ENCODE assay signal across 9 cellular contexts in the genomic region with DNA sequence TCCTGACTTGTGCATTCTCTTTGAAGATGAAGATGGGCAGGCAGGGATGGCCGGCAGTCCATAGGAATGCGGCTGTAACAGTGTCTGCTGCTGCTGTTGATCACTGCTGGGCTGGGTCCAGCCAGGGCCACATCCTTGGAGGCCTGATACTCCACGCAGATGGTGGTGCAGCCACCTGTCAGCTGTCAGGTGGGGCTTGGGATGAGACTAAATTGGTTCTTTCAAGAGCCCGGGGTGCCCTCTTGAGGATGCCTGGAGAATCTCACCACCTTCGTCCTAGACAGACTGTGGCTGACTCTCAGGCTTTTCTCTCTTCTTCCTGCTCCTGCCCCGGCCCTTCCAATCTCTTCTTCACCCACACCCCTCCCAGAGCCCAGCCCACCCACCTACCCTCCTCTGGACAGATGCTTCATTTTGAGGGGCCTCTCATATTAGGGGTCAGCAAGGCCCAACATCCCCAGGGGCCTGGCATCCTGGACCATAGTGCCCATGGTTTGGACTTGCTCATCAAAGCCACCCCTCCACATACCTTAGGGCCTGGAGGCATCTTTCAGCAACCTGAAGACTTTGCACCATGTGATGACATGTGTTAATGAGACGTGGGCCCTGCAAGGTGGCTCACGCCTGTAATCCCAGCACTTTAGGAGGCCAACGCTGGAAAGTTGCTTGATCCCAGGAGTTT. TPM values are rescaled to one million over a fixed set of nuclear protein-coding genes. Genes with fewer than 3 reads are reported as not detected.
A peak's percentile ranks its signal among the peaks of the same experiment; 100 is the strongest.
DNase-seq lines count a peak whose midpoint lies in the region; ATAC-seq and TF ChIP-seq lines count a peak whose summit lies in the region.
"Had no signal": no experiment of that assay in that cellular context is flagged by ENCODE, and none has a peak within 500 bp of the region (broad histone marks: within the 10 kb centered on the region; RNA-seq: fewer than 3 reads in every experiment).

No MANE protein-coding gene starts in this region.

- H3K4me1 ChIP-seq in OCI-LY1 (ENCODE audit: insufficient read depth, low read length, severe bottlenecking) (no peaks in the 10 kb centered on the region), foreskin keratinocyte (no peaks in the 10 kb centered on the region), prostate gland (replicated peaks) (no peaks in the 10 kb centered on the region)

- H3K27ac Mint-ChIP-seq in activated T-cell treated with anti-CD3 and anti-CD28 coated beads, Interleukin-2, amount 50 U/mL, for 24 hours, result no peak overlapping the region
- H3K27ac Mint-ChIP-seq: IgD-negative memory B cell had no signal

- peak; percentile 90 for DNase-seq in D341Med (ENCODE audit: low spot score)
- DNase-seq in HT1080 (ENCODE audit: low read depth), result peak; percentile 44
- peak; percentile 71 for DNase-seq in activated T-cell treated with anti-CD3 and anti-CD28 coated beads, Interleukin-2, amount 50 U/mL, for 24 hours
- DNase-seq in foreskin keratinocyte, result peak in 1 of 2 donors; percentile 49
- peak; percentile 32 for DNase-seq in prostate gland (ENCODE audit: low spot score)

- H3K4me3 ChIP-seq in OCI-LY1 (ENCODE audit: low read depth, low read length, poor library complexity, severe bottlenecking), result no peak overlapping the region
- H3K4me3 ChIP-seq in prostate gland, result no peak overlapping the region

- no peaks in the 10 kb centered on the region for H3K27me3 Mint-ChIP-seq in activated T-cell treated with anti-CD3 and anti-CD28 coated beads, Interleukin-2, amount 50 U/mL, for 24 hours

- H3K27ac ChIP-seq in OCI-LY1 (ENCODE audit: low read depth, low read length, poor library complexity, severe bottlenecking) (no peak overlapping the region), foreskin keratinocyte (no peak overlapping the region), prostate gland (no peak overlapping the region)

- H4K20me1 ChIP-seq in OCI-LY1 (ENCODE audit: insufficient read depth, low read length), result no peaks in the 10 kb centered on the region

- TF ChIP-seq POLR2A in prostate gland (IDR thresholded peaks at IDR 0.05), result no peak

- H3K27me3 ChIP-seq in OCI-LY1 (ENCODE audit: insufficient read depth, low read length), result no peaks in the 10 kb centered on the region
- peaks cover 7% of the 10 kb centered on the region for H3K27me3 ChIP-seq in foreskin keratinocyte
- no peaks in the 10 kb centered on the region for H3K27me3 ChIP-seq in prostate gland (replicated peaks; ENCODE audit: insufficient read depth)

- WGBS in prostate gland, result 31% methylated on average over 9 of the region's 9 CpGs

- peak; percentile 82 for ATAC-seq in foreskin keratinocyte
- ATAC-seq in HG03520 (IDR thresholded peaks at IDR 0.05; ENCODE audit: unreplicated experiment), result no peak
- ATAC-seq in HG03442 (IDR thresholded peaks at IDR 0.05; ENCODE audit: unreplicated experiment), result no peak

- H3K9me2 ChIP-seq in OCI-LY1 (ENCODE audit: low read depth, low read length), result no peaks in the 10 kb centered on the region

- H3K9ac ChIP-seq in OCI-LY1 (ENCODE audit: low read length), result no peak overlapping the region

- peaks cover 15% of the 10 kb centered on the region for H3K36me3 Mint-ChIP-seq in activated T-cell treated with anti-CD3 and anti-CD28 coated beads, Interleukin-2, amount 50 U/mL, for 24 hours (ENCODE audit: low read depth)

- H3K36me3 ChIP-seq in OCI-LY1 (ENCODE audit: insufficient read depth, low read length), result peaks cover 5% of the 10 kb centered on the region; the same call in 1 of the 2 replicates
- H3K36me3 ChIP-seq in prostate gland, result no peaks in the 10 kb centered on the region

- no peak overlapping the region for H2AFZ ChIP-seq in OCI-LY1 (ENCODE audit: low read length)

- no peaks in the 10 kb centered on the region for H3K9me3 Mint-ChIP-seq in activated T-cell treated with anti-CD3 and anti-CD28 coated beads, Interleukin-2, amount 50 U/mL, for 24 hours
- H3K9me3 Mint-ChIP-seq: IgD-negative memory B cell had no signal

- no peaks in the 10 kb centered on the region for H3K4me1 Mint-ChIP-seq in activated T-cell treated with anti-CD3 and anti-CD28 coated beads, Interleukin-2, amount 50 U/mL, for 24 hours (ENCODE audit: low read depth)

- no peaks in the 10 kb centered on the region for H3K79me2 ChIP-seq in OCI-LY1 (ENCODE audit: insufficient read depth, low read length)

- H3K4me3 Mint-ChIP-seq in activated T-cell treated with anti-CD3 and anti-CD28 coated beads, Interleukin-2, amount 50 U/mL, for 24 hours, result no peak overlapping the region
- H3K4me3 Mint-ChIP-seq: IgD-negative memory B cell had no signal

- no peaks in the 10 kb centered on the region for H3K9me3 ChIP-seq in OCI-LY1 (ENCODE audit: low read length)
- no peaks in the 10 kb centered on the region for H3K9me3 ChIP-seq in prostate gland

- intact Hi-C loops in prostate gland (cut with DNase I), result loop anchor here (10.0 kb wide), 1 partner anchor 108 kb away; the partner anchor contains the start of gene TBKBP1

- no peak overlapping the region for H3K4me2 ChIP-seq in OCI-LY1 (ENCODE audit: low read length)

- H3F3A ChIP-seq in OCI-LY1 (ENCODE audit: insufficient read depth, low read length), result no peaks in the 10 kb centered on the region

- TF ChIP-seq CTCF in OCI-LY1 (IDR thresholded peaks at IDR 0.05; ENCODE audit: low read length) (peak; percentile 72), foreskin keratinocyte (conservative IDR thresholded peaks at IDR 0.05) (peak; percentile 78), prostate gland (IDR thresholded peaks at IDR 0.05) (peak in 3 of 4 experiments; percentile 25 to 53 (median 45))

RNA-seq across cellular contexts. Expression of gene OSBPL7, which starts 19.1 kb away (rescaled TPM):
- 9.2 and 15.0 TPM in 2 replicates for total RNA-seq in HT1080 (2014; rRNA removed; shearing (Covaris generic))
- 6.6 and 6.8 TPM in 2 replicates for polyA plus RNA-seq in HT1080 (2015; cell fraction: cytosol; rRNA removed)
- 63.3 and 88.2 TPM in 2 replicates for polyA plus RNA-seq in HT1080 (2015; cell fraction: nucleus; rRNA removed)
- total RNA-seq in foreskin keratinocyte, result 5.0 and 5.6 TPM in 2 replicates
- polyA plus RNA-seq in foreskin keratinocyte, result 3.2 and 3.7 TPM in 2 replicates
- 10 to 100 TPM; 15.0 to 19.2 TPM for total RNA-seq in prostate gland

RNA-seq across cellular contexts. Expression of gene MRPL10, which starts 28.9 kb away (rescaled TPM):
- 124 and 154 TPM in 2 replicates for total RNA-seq in HT1080 (2014; rRNA removed; shearing (Covaris generic))
- 88.5 and 96.9 TPM in 2 replicates for polyA plus RNA-seq in HT1080 (2015; cell fraction: cytosol; rRNA removed)
- polyA plus RNA-seq in HT1080 (2015; cell fraction: nucleus; rRNA removed), result 46.1 and 49.5 TPM in 2 replicates
- total RNA-seq in foreskin keratinocyte (37.1 and 39.2 TPM in 2 replicates), prostate gland (10 to 100 TPM; 46.6 to 47.0 TPM)
- 46.7 and 49.5 TPM in 2 replicates for polyA plus RNA-seq in foreskin keratinocyte

RNA-seq across cellular contexts. Expression of gene LRRC46, which starts 29.0 kb away (rescaled TPM):
- 0.37 and 0.51 TPM in 2 replicates for total RNA-seq in HT1080 (2014; rRNA removed; shearing (Covaris generic))
- 0.72 and 1.1 TPM in 2 replicates for polyA plus RNA-seq in HT1080 (2015; cell fraction: cytosol; rRNA removed)
- 1.1 and 2.8 TPM in 2 replicates for polyA plus RNA-seq in HT1080 (2015; cell fraction: nucleus; rRNA removed)
- total RNA-seq in foreskin keratinocyte (0.25 and 0.58 TPM in 2 replicates), prostate gland (1 to 10 TPM; 1.1 to 4.9 TPM)
- 0.60 and 0.76 TPM in 2 replicates for polyA plus RNA-seq in foreskin keratinocyte

RNA-seq across cellular contexts. Expression of gene SCRN2, which starts 38.6 kb away (rescaled TPM):
- total RNA-seq in HT1080 (2014; rRNA removed; shearing (Covaris generic)), result 39.6 and 43.0 TPM in 2 replicates
- polyA plus RNA-seq in HT1080 (2015; cell fraction: cytosol; rRNA removed), result 32.1 and 33.0 TPM in 2 replicates
- polyA plus RNA-seq in HT1080 (2015; cell fraction: nucleus; rRNA removed), result 96.7 and 121 TPM in 2 replicates
- total RNA-seq in foreskin keratinocyte (28.1 and 32.4 TPM in 2 replicates), prostate gland (10 to 100 TPM; 32.6 to 44.4 TPM)
- polyA plus RNA-seq in foreskin keratinocyte, result 35.8 and 40.7 TPM in 2 replicates

RNA-seq across cellular contexts. Expression of gene SP6, which starts 48.5 kb away (rescaled TPM):
- total RNA-seq in HT1080 (2014; rRNA removed; shearing (Covaris generic)), result 1.7 and 1.8 TPM in 2 replicates
- 1.9 and 2.1 TPM in 2 replicates for polyA plus RNA-seq in HT1080 (2015; cell fraction: cytosol; rRNA removed)
- polyA plus RNA-seq in HT1080 (2015; cell fraction: nucleus; rRNA removed), result 3.7 and 4.0 TPM in 2 replicates
- total RNA-seq in foreskin keratinocyte (4.2 and 5.1 TPM in 2 replicates), prostate gland (1 to 10 TPM; 1.4 to 3.1 TPM)
- polyA plus RNA-seq in foreskin keratinocyte, result 3.3 and 4.6 TPM in 2 replicates
- polyA plus RNA-seq: IgD-negative memory B cell had no signal
